In genomic region chr5:175729829-175730277, GRCh38 we compare ENCODE assay signal across 8 cellular contexts.
A peak's percentile ranks its signal among the peaks of the same experiment; 100 is the strongest.
DNase-seq lines count a peak whose midpoint lies in the region; ATAC-seq, FAIRE-seq and TF ChIP-seq lines count a peak whose summit lies in the region.

No MANE protein-coding gene starts in this region.

- intact Hi-C loops in left ventricle myocardium inferior (cut with micrococcal nuclease), result no loop called here

- DNase-seq in NCI-H1694 treated with DMSO at 0.1 percent for 48 hours (lab: John Stamatoyannopoulos, UW) (peak; percentile 92), T-helper 1 cell (peak; percentile 75 to 92 (median 81)), amniotic epithelial cell (ENCODE audit: low read depth) (peak; percentile 75), left ventricle myocardium inferior (peak; percentile 86), pulmonary artery endothelial cell (ENCODE audit: low read depth, low spot score) (peak; percentile 72)

- H3K4me1 ChIP-seq in left ventricle myocardium inferior, result peaks cover 7% of the 10 kb centered on the region

- H3K27ac ChIP-seq in left ventricle myocardium inferior (replicated peaks), result no peak overlapping the region

- H3K4me3 ChIP-seq in left ventricle myocardium inferior, result peak overlapping the region; percentile 30

- H3K9me3 ChIP-seq in left ventricle myocardium inferior (replicated peaks), result peaks cover 3% of the 10 kb centered on the region

- TF ChIP-seq CTCF in left ventricle myocardium inferior (IDR thresholded peaks at IDR 0.05; ENCODE audit: borderline replicate concordance), result peak; percentile 91

- peak; percentile 91 for FAIRE-seq in G401.6 (lab: Jason Lieb, UNC)

- H3K36me3 ChIP-seq in left ventricle myocardium inferior, result no peaks in the 10 kb centered on the region

- peaks cover 75% of the 10 kb centered on the region for H3K27me3 ChIP-seq in left ventricle myocardium inferior (ENCODE audit: low read depth)

- ATAC-seq in HG02642 (IDR thresholded peaks at IDR 0.05; ENCODE audit: poor library complexity, unreplicated experiment), result peak; percentile 77
- no peak for ATAC-seq in HG02571 (IDR thresholded peaks at IDR 0.05; ENCODE audit: unreplicated experiment)
